Comparison of ENCODE assay signal across 1 cellular context in genomic region chr20:62861732-62862336, GRCh38.
TF ChIP-seq lines count a peak whose summit lies in the region.

Gene TCFL5, minus strand, starts transcription at chr20:62861822. Its CDS starts 152 bp downstream, at chr20:62861670.

TF ChIP-seq in HepG2, 621 proteins besides CTCF, POLR2A, EP300 and RAD21 (continued from another document and continues in another):
- peak; percentile 89; the same call in 1 of the 2 replicates for TF ChIP-seq CENPT (CRISPR knock-in tag; IDR thresholded peaks at IDR 0.05; ENCODE audit: low read depth)
- TF ChIP-seq FLYWCH1 (CRISPR knock-in tag; IDR thresholded peaks at IDR 0.05) = no peak
- TF ChIP-seq MEF2D (CRISPR knock-in tag; IDR thresholded peaks at IDR 0.05) = peak; percentile 90
- TF ChIP-seq TEAD2 (CRISPR knock-in tag; IDR thresholded peaks at IDR 0.05) = peak; percentile 92
- TF ChIP-seq HNF4G (IDR thresholded peaks at IDR 0.05; ENCODE audit: borderline replicate concordance, low read depth, low read length) = no peak
- TF ChIP-seq HNF4G (CRISPR knock-in tag; IDR thresholded peaks at IDR 0.05; ENCODE audit: borderline replicate concordance, low read depth) = peak; percentile 86
- TF ChIP-seq HMG20A (CRISPR knock-in tag; IDR thresholded peaks at IDR 0.05; ENCODE audit: borderline replicate concordance) = peak; percentile 38; the same call in 1 of the 2 replicates
- TF ChIP-seq ZNF775 (CRISPR knock-in tag; IDR thresholded peaks at IDR 0.05; ENCODE audit: borderline replicate concordance) = no peak
- peak; percentile 96; the same call in 1 of the 2 replicates for TF ChIP-seq ZNF704 (CRISPR knock-in tag; IDR thresholded peaks at IDR 0.05; ENCODE audit: borderline replicate concordance)
- TF ChIP-seq DMTF1 (CRISPR knock-in tag; IDR thresholded peaks at IDR 0.05) = no peak
- TF ChIP-seq ZBTB8A (CRISPR knock-in tag; IDR thresholded peaks at IDR 0.05; ENCODE audit: borderline replicate concordance, low read depth) = no peak
- no peak for TF ChIP-seq SCMH1 (CRISPR knock-in tag; IDR thresholded peaks at IDR 0.05; ENCODE audit: borderline replicate concordance)
- 0 out of 2 replicates have a peak, but pooled peaks have one; percentile 15 for TF ChIP-seq ZNF646 (CRISPR knock-in tag; IDR thresholded peaks at IDR 0.05)
- peak; percentile 94 for TF ChIP-seq NFAT5 (CRISPR knock-in tag; IDR thresholded peaks at IDR 0.05)
- peak; percentile 91 for TF ChIP-seq TBX3 (IDR thresholded peaks at IDR 0.05; ENCODE audit: borderline replicate concordance)
- no peak for TF ChIP-seq SMARCE1 (IDR thresholded peaks at IDR 0.05; ENCODE audit: borderline replicate concordance)
- no peak for TF ChIP-seq XBP1 (CRISPR knock-in tag; IDR thresholded peaks at IDR 0.05)
- TF ChIP-seq ZNF17 (CRISPR knock-in tag; IDR thresholded peaks at IDR 0.05) = no peak
- peak; percentile 93; the same call in 1 of the 2 replicates for TF ChIP-seq SALL2 (CRISPR knock-in tag; IDR thresholded peaks at IDR 0.05)
- no peak for TF ChIP-seq ATF7 (IDR thresholded peaks at IDR 0.05)
- TF ChIP-seq ATF7 (CRISPR knock-in tag; IDR thresholded peaks at IDR 0.05) = peak; percentile 52; the same call in 1 of the 2 replicates
- TF ChIP-seq IRX3 (CRISPR knock-in tag; IDR thresholded peaks at IDR 0.05; ENCODE audit: borderline replicate concordance, low read depth) = peak; percentile 87
- peak; percentile 54; the same call in 1 of the 2 replicates for TF ChIP-seq ZFP36L2 (CRISPR knock-in tag; IDR thresholded peaks at IDR 0.05)
- TF ChIP-seq SNAPC4 (CRISPR knock-in tag; IDR thresholded peaks at IDR 0.05) = peak; percentile 82
